Comparison of ENCODE assay signal across 8 cellular contexts in the genomic region with DNA sequence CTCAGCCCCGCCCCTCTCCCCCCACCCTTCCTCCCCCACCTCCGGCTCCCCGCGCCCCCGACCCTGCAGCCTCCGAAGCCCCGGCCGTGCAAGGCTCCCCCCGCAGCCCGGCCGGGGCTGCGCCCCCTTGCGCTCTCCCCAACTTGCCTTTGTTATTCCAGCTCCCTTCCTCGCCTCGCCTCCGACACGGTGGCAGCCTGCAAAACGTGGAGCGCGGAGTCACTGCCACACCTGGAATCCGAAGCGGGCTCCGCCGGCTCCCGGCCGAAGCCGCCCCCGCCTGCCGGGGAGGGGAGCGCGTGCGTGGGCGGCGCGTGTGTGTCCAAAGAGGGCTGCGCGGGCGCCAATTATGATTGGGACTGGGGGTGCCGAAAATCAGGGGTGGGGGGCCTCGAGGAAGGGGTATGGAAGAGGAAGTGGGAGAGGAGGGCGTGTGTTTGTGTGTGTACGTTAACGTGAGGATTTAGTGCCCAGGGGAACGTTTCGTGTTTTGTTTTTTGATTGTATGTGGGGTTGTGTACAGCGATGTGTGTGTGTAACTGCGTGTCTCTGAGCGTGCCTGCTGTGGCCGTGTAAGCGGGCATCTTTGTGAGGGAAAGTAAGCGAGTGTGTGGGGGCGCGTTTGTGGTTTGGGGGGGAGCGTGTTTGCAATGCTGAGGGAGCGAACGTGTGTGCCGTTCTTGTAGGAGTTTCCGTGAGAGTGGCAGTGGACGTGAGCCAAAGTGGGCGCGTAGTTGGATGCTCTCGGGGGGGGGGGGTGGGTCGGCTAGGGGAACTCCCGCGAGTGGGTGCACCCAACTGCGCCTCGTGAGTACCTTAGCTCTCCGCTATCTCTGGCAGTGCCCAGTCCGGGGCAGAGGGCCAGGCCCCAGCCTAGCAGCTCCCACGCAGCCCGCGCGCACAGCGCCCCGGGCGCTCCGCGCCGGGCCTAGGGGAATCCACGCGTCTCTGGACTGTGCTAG. TPM values are rescaled to one million over a fixed set of nuclear protein-coding genes. Genes with fewer than 3 reads are reported as not detected.
A peak's percentile ranks its signal among the peaks of the same experiment; 100 is the strongest.
DNase-seq lines count a peak whose midpoint lies in the region; ATAC-seq and TF ChIP-seq lines count a peak whose summit lies in the region.

No MANE protein-coding gene starts in this region.

- peaks cover 17% of the 10 kb centered on the region for H3K4me1 ChIP-seq in smooth muscle cell (ENCODE audit: low read depth)

- H2AFZ ChIP-seq in smooth muscle cell (ENCODE audit: low read depth): peak overlapping the region; percentile 62

- peak; percentile 59 to 79 for DNase-seq in NCI-H2081 (lab: John Stamatoyannopoulos, UW)
- no peak for DNase-seq in NCI-H2081 treated with DMSO at 0.1 percent for 48 hours (lab: John Stamatoyannopoulos, UW)
- peak; percentile 58 for DNase-seq in NCI-H2196 (lab: John Stamatoyannopoulos, UW; ENCODE audit: unreplicated experiment)
- DNase-seq in activated CD4-positive, CD25-positive, alpha-beta regulatory T cell treated with anti-CD3 and anti-CD28 coated beads, Interleukin-2, amount 50 U/mL, for 72 hours: peak; percentile 75
- peak; percentile 68 for DNase-seq in central memory CD8-positive, alpha-beta T cell (ENCODE audit: low spot score in 2 of 2)
- DNase-seq in iris pigment epithelial cell (ENCODE audit: low read depth): peak; percentile 93
- peak; percentile 83 for DNase-seq in smooth muscle cell (lab: John Stamatoyannopoulos, UW; ENCODE audit: unreplicated experiment)

- peaks cover 14% of the 10 kb centered on the region for H3F3A ChIP-seq in smooth muscle cell (ENCODE audit: low read depth)

- peak; percentile 33 for TF ChIP-seq CTCF in smooth muscle cell (IDR thresholded peaks at IDR 0.05; ENCODE audit: borderline replicate concordance, insufficient read depth, poor library complexity, severe bottlenecking)

- peak; percentile 22 for ATAC-seq in central memory CD8-positive, alpha-beta T cell (replicated peaks; ENCODE audit: extremely low read depth, poor library complexity, severe bottlenecking)
- no peak for ATAC-seq in HG02885 (IDR thresholded peaks at IDR 0.05; ENCODE audit: poor library complexity, unreplicated experiment)

- H3K36me3 ChIP-seq in smooth muscle cell (ENCODE audit: low read depth): no peaks in the 10 kb centered on the region

- H3K4me3 Mint-ChIP-seq in central memory CD8-positive, alpha-beta T cell: peak overlapping the region; percentile 89

- no peaks in the 10 kb centered on the region for H3K27me3 Mint-ChIP-seq in central memory CD8-positive, alpha-beta T cell

- no peaks in the 10 kb centered on the region for H3K27me3 ChIP-seq in smooth muscle cell (ENCODE audit: low read depth)

- no peaks in the 10 kb centered on the region for H3K9me3 ChIP-seq in smooth muscle cell (replicated peaks; ENCODE audit: low read depth)

- H3K9me3 Mint-ChIP-seq in central memory CD8-positive, alpha-beta T cell: no peaks in the 10 kb centered on the region

- peaks cover 32% of the 10 kb centered on the region for H3K79me2 ChIP-seq in smooth muscle cell (ENCODE audit: low read depth)

- peak overlapping the region; percentile 47 for H3K27ac Mint-ChIP-seq in central memory CD8-positive, alpha-beta T cell (ENCODE audit: low read depth)

- 1% methylated on average over 75 of the region's 81 CpGs for WGBS in smooth muscle cell (ENCODE audit: low lambda C conversion rate)

- H3K4me2 ChIP-seq in smooth muscle cell: peak overlapping the region; percentile 82

- peaks cover 5% of the 10 kb centered on the region for H3K36me3 Mint-ChIP-seq in central memory CD8-positive, alpha-beta T cell (ENCODE audit: insufficient read depth)

- peak overlapping the region; percentile 88 for H3K27ac ChIP-seq in smooth muscle cell (ENCODE audit: low read depth)

- H3K9ac ChIP-seq in smooth muscle cell (ENCODE audit: low read depth): peak overlapping the region; percentile 71

- H4K20me1 ChIP-seq in smooth muscle cell (ENCODE audit: low read depth): peaks cover 31% of the 10 kb centered on the region

- H3K4me1 Mint-ChIP-seq in central memory CD8-positive, alpha-beta T cell: peaks cover 39% of the 10 kb centered on the region

- H3K4me3 ChIP-seq in smooth muscle cell: peak overlapping the region; percentile 93

RNA-seq across cellular contexts. Expression of a gene that starts 1.2 kb away (rescaled TPM):
- total RNA-seq in smooth muscle cell: 12.0 and 31.3 TPM in 2 replicates
- polyA plus RNA-seq in smooth muscle cell: 24.2 and 28.9 TPM in 2 replicates
